In the genomic region with DNA sequence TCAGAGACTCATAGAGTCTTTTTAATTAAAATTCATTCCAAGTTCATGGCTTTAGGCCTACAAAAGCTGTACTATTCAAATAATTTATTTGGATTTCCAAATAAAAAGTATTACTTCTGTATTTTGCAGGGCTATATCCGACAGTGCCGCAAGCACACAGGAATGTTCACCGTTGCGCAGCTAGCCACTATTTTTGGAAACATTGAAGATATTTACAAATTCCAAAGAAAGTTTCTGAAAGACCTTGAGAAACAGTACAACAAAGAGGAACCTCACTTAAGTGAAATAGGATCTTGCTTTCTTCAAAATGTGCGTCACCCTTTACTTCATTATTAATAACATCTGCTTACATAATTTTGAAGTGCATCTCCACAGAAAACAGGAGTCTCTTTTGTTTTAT, we compare ENCODE assay signal across 1 cellular context.
TF ChIP-seq lines count a peak whose summit lies in the region.

No MANE protein-coding gene starts in this region.

TF ChIP-seq in IMR-90, 13 proteins besides CTCF, POLR2A, EP300 and RAD21 (continued from another document):
- TF ChIP-seq, protein P1, sequence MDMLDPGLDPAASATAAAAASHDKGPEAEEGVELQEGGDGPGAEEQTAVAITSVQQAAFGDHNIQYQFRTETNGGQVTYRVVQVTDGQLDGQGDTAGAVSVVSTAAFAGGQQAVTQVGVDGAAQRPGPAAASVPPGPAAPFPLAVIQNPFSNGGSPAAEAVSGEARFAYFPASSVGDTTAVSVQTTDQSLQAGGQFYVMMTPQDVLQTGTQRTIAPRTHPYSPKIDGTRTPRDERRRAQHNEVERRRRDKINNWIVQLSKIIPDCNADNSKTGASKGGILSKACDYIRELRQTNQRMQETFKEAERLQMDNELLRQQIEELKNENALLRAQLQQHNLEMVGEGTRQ (IDR thresholded peaks at IDR 0.05; ENCODE audit: low read depth, low read length), result no peak
- TF ChIP-seq RFX5 (IDR thresholded peaks at IDR 0.05; ENCODE audit: low read depth, low read length) (no peak), MAZ (IDR thresholded peaks at IDR 0.05; ENCODE audit: borderline replicate concordance, low read depth, low read length) (no peak), MAFK (IDR thresholded peaks at IDR 0.05; ENCODE audit: low read depth, low read length) (no peak), BHLHE40 (IDR thresholded peaks at IDR 0.05; ENCODE audit: low read depth, low read length) (no peak), CHD1 (IDR thresholded peaks at IDR 0.05; ENCODE audit: low read depth, low read length) (no peak), CEBPB (IDR thresholded peaks at IDR 0.05; ENCODE audit: low read depth, low read length) (no peak)
TF ChIP-seq in IMR-90: peak in this region for 0.
